In the genomic region with DNA sequence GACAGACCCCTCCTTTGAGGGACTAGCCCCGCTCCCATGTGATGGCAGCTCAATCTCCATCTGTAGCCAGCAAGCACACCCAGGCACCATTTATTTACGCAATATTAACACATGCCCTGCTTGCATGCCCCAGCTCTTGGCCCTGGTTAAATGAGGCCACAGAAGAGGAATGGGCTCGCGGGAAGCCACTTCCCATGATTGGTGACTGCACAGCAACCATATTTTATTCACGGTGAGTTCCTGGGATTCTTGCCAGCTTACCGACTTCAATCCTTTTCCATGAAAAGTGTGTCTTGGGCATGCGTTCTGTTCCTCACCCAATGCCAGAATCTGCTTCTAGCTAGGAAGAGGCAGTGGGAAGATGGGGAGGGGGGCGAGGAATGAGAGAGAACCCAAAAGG, we compare ENCODE assay signal across 15 cellular contexts. TPM values are rescaled to one million over a fixed set of nuclear protein-coding genes. Genes with fewer than 3 reads are reported as not detected.
DNase-seq lines count a peak whose midpoint lies in the region; ATAC-seq and TF ChIP-seq lines count a peak whose summit lies in the region.
"Had no signal": no experiment of that assay in that cellular context is flagged by ENCODE, and none has a peak within 500 bp of the region (broad histone marks: within the 10 kb centered on the region; RNA-seq: fewer than 3 reads in every experiment).

No MANE protein-coding gene starts in this region.

- no peaks in the 10 kb centered on the region for H3K79me2 ChIP-seq in mesendoderm (ENCODE audit: control insufficient read depth, insufficient read depth, low read length)

- DNase-seq in right atrium auricular region (ENCODE audit: low spot score) (no peak), Right ventricle myocardium inferior (ENCODE audit: missing footprints) (no peak), astrocyte of the spinal cord (ENCODE audit: low read depth, low spot score) (peak; percentile 25), mesendoderm (no peak), NCI-H187 treated with DMSO at 0.1 percent for 48 hours (lab: John Stamatoyannopoulos, UW) (no peak), mucosa of gallbladder (ENCODE audit: low spot score) (no peak)
- DNase-seq in stimulated activated CD4-positive, alpha-beta T cell treated with anti-CD3 and anti-CD28 coated beads, Interleukin-4, amount 100 ng/mL, for 1 hour: no peak
- DNase-seq: activated CD4-positive, alpha-beta T cell treated with anti-CD3 and anti-CD28 coated beads for 48 hours; activated naive CD4-positive, alpha-beta T cell treated with Interleukin-2 at 50 U/mL for 16 hours; brain microvascular endothelial cell; GOT3; NCI-H524; stimulated activated naive CD8-positive, alpha-beta T cell treated with anti-CD3 and anti-CD28 coated beads, Interleukin-15, Interleukin-2, amounts not matched to agents 100 U/mL and 50 U/mL, for 24 hours had no signal

- no peaks in the 10 kb centered on the region for H3K36me3 ChIP-seq in right atrium auricular region
- no peaks in the 10 kb centered on the region for H3K36me3 ChIP-seq in mesendoderm (ENCODE audit: control insufficient read depth, insufficient read depth, low read length)
- H3K36me3 ChIP-seq: brain microvascular endothelial cell, prostate gland had no signal

- WGBS in mesendoderm (ENCODE audit: extremely low coverage, insufficient coverage, low lambda C conversion rate): no CpG with 5 or more reads among the region's 8 CpGs

- no peak overlapping the region for H2BK15ac ChIP-seq in mesendoderm (replicated peaks; ENCODE audit: low read depth)

- H3K79me1 ChIP-seq in mesendoderm (ENCODE audit: low read length): no peaks in the 10 kb centered on the region

- H4K8ac ChIP-seq in mesendoderm (ENCODE audit: low read depth, low read length): no peak overlapping the region

- no peak overlapping the region for H3K4me2 ChIP-seq in mesendoderm (ENCODE audit: low read length)

- H3K4ac ChIP-seq in mesendoderm (ENCODE audit: low read depth, low read length): no peak overlapping the region

- H3K27me3 ChIP-seq in right atrium auricular region (no peaks in the 10 kb centered on the region), mesendoderm (ENCODE audit: insufficient read depth, low read length, poor library complexity) (no peaks in the 10 kb centered on the region)
- H3K27me3 ChIP-seq: brain microvascular endothelial cell had no signal

- H3K4me3 ChIP-seq in right atrium auricular region: no peak overlapping the region
- no peak overlapping the region for H3K4me3 ChIP-seq in astrocyte of the spinal cord (ENCODE audit: low read depth, low read length)
- H3K4me3 ChIP-seq in mesendoderm (ENCODE audit: low read length): no peak overlapping the region
- H3K4me3 ChIP-seq: prostate gland had no signal

- H4K5ac ChIP-seq in mesendoderm (ENCODE audit: low read length): no peak overlapping the region

- H2BK120ac ChIP-seq in mesendoderm (ENCODE audit: low read depth, low read length): no peak overlapping the region

- H3K56ac ChIP-seq in mesendoderm (ENCODE audit: low read length): no peak overlapping the region

- ATAC-seq in Right ventricle myocardium inferior (no peak), GM18517 (IDR thresholded peaks at IDR 0.05; ENCODE audit: unreplicated experiment) (no peak)
- ATAC-seq: stimulated activated naive CD8-positive, alpha-beta T cell treated with anti-CD3 and anti-CD28 coated beads, Interleukin-15, Interleukin-2, amounts not matched to agents 100 U/mL and 50 U/mL, for 24 hours had no signal

- no peak overlapping the region for H3K9ac ChIP-seq in mesendoderm (ENCODE audit: low read length)

- peaks cover 0 to 78% of the 10 kb centered on the region in 2 donors for H3K4me1 ChIP-seq in right atrium auricular region
- peaks cover 2% of the 10 kb centered on the region for H3K4me1 ChIP-seq in mesendoderm (ENCODE audit: control insufficient read depth, low read depth, low read length)

- TF ChIP-seq CTCF in right atrium auricular region (IDR thresholded peaks at IDR 0.05) (no peak), astrocyte of the spinal cord (IDR thresholded peaks at IDR 0.05; ENCODE audit: low read depth, low read length) (no peak)

- in situ Hi-C loops in astrocyte of the spinal cord (cut with HindIII; ENCODE audit: low sequenced_read_pairs): no loop called here

- no peak overlapping the region for H3K18ac ChIP-seq in mesendoderm (ENCODE audit: low read length)

- H2AK5ac ChIP-seq in mesendoderm (ENCODE audit: low read length): no peak overlapping the region

- no peak overlapping the region for H2BK5ac ChIP-seq in mesendoderm (ENCODE audit: low read length)

- H3K27ac ChIP-seq in right atrium auricular region (peak overlapping the region; percentile 87 to 89), mesendoderm (ENCODE audit: low read depth, low read length) (no peak overlapping the region)
- H3K27ac ChIP-seq: brain microvascular endothelial cell, prostate gland had no signal

- peak overlapping the region; percentile 45 for H3K23ac ChIP-seq in mesendoderm (ENCODE audit: low read length)

- intact Hi-C loops in Right ventricle myocardium inferior (cut with DNase I): loop anchor here (5.0 kb wide), 1 partner anchor 34 kb away; no protein-coding TSS in a partner anchor

- H3K9me3 ChIP-seq in right atrium auricular region: no peaks in the 10 kb centered on the region
- H3K9me3 ChIP-seq: prostate gland had no signal

RNA-seq across cellular contexts. Expression of gene PITPNM2, which starts 54.7 kb away (rescaled TPM):
- total RNA-seq in right atrium auricular region: 10 to 100 TPM in 1 of 2 donors, 1 to 10 TPM in 1; 9.4 to 10.5 TPM
- total RNA-seq in Right ventricle myocardium inferior: 19.6 TPM
- polyA plus RNA-seq in mesendoderm (2013, experiment 1 of 2): 7.1 TPM
- polyA plus RNA-seq in mesendoderm (2013, experiment 2 of 2): 7.1 TPM
- 12.8 TPM for total RNA-seq in mucosa of gallbladder
